20 cellular contexts compared by ENCODE assay signal in genomic region chr5:68015381-68015780, GRCh38.
DNase-seq lines count a peak whose midpoint lies in the region; ATAC-seq, FAIRE-seq and TF ChIP-seq lines count a peak whose summit lies in the region.
"Had no signal": no experiment of that assay in that cellular context is flagged by ENCODE, and none has a peak within 500 bp of the region (broad histone marks: within the 10 kb centered on the region; RNA-seq: fewer than 3 reads in every experiment).

No MANE protein-coding gene starts in this region.

- FAIRE-seq in frontal cortex (lab: Jason Lieb, UNC) = peak; percentile 23
- FAIRE-seq: H1 had no signal

- H3K9me3 Mint-ChIP-seq in neural crest cell = peaks cover 12% of the 10 kb centered on the region

- ATAC-seq in gastrocnemius medialis = no peak
- ATAC-seq: Right ventricle myocardium inferior had no signal

- H3K27ac Mint-ChIP-seq in neural crest cell (ENCODE audit: unreplicated experiment) = peak overlapping the region; percentile 36

- H3K4me1 Mint-ChIP-seq in neural crest cell = peaks cover 23% of the 10 kb centered on the region

- H3K4me3 ChIP-seq in left ventricle myocardium inferior = no peak overlapping the region
- H3K4me3 ChIP-seq in gastrocnemius medialis = no peak overlapping the region
- H3K4me3 ChIP-seq: Peyer's patch had no signal

- no peaks in the 10 kb centered on the region for H3K36me3 ChIP-seq in left ventricle myocardium inferior
- H3K36me3 ChIP-seq in gastrocnemius medialis = no peaks in the 10 kb centered on the region
- H3K36me3 ChIP-seq: Peyer's patch had no signal

- TF ChIP-seq CTCF in neural crest cell (conservative IDR thresholded peaks at IDR 0.05) (no peak), left ventricle myocardium inferior (IDR thresholded peaks at IDR 0.05; ENCODE audit: borderline replicate concordance) (no peak), gastrocnemius medialis (IDR thresholded peaks at IDR 0.05 in 4 of 5, conservative IDR thresholded peaks at IDR 0.05 in 1 of 5) (no peak)

- DNase-seq in frontal cortex (ENCODE audit: low spot score in 2 of 2) = no peak
- DNase-seq in neural crest cell (ENCODE audit: low read depth, low spot score) = no peak
- DNase-seq in substantia nigra (lab: John Stamatoyannopoulos, UW) = peak in 5 of 49 donors; percentile 4 to 44 (median 6)
- no peak for DNase-seq in left ventricle myocardium inferior
- DNase-seq in G401 (ENCODE audit: low spot score) = no peak
- no peak for DNase-seq in gastrocnemius medialis
- DNase-seq in dedifferentiated amniotic fluid mesenchymal stem cell (ENCODE audit: extremely low spot score) = no peak
- DNase-seq: EL, Karpas-422, MM.1S, NCI-H1105 treated with DMSO at 0.1 percent for 48 hours, NCI-H1694 treated with DMSO at 0.1 percent for 48 hours, NCI-H2107, NCI-H2227 treated with DMSO at 0.1 percent for 48 hours, NCI-H524 treated with DMSO at 0.1 percent for 48 hours, Peyer's patch had no signal

- H3K4me1 ChIP-seq in left ventricle myocardium inferior (no peaks in the 10 kb centered on the region), gastrocnemius medialis (no peaks in the 10 kb centered on the region)
- H3K4me1 ChIP-seq: Peyer's patch had no signal

- peaks cover under 1% of the 10 kb centered on the region for H3K36me3 Mint-ChIP-seq in neural crest cell (ENCODE audit: low read depth)
- H3K36me3 Mint-ChIP-seq: CD14-positive monocyte had no signal

- H3K27me3 ChIP-seq in left ventricle myocardium inferior (ENCODE audit: low read depth) (no peaks in the 10 kb centered on the region), gastrocnemius medialis (no peaks in the 10 kb centered on the region)
- H3K27me3 ChIP-seq: Peyer's patch had no signal

- H3K9me3 ChIP-seq in left ventricle myocardium inferior (replicated peaks) (no peaks in the 10 kb centered on the region), gastrocnemius medialis (no peaks in the 10 kb centered on the region)
- H3K9me3 ChIP-seq: Peyer's patch had no signal

- no peak overlapping the region for H3K4me3 Mint-ChIP-seq in neural crest cell
- H3K4me3 Mint-ChIP-seq: CD14-positive monocyte had no signal

- H3K27ac ChIP-seq in angular gyrus (ENCODE audit: low read depth, low read length) = peak overlapping the region; percentile 82
- peak overlapping the region; percentile 65 for H3K27ac ChIP-seq in substantia nigra (ENCODE audit: low read depth, low read length, poor library complexity, severe bottlenecking)
- H3K27ac ChIP-seq in left ventricle myocardium inferior (replicated peaks) = no peak overlapping the region
- no peak overlapping the region for H3K27ac ChIP-seq in gastrocnemius medialis
- H3K27ac ChIP-seq: Peyer's patch had no signal

- H3K27me3 Mint-ChIP-seq in neural crest cell (ENCODE audit: low read depth) = no peaks in the 10 kb centered on the region

- in situ Hi-C loops in G401 (cut with HindIII; ENCODE audit: low sequenced_read_pairs) = no loop called here
- in situ Hi-C loops in gastrocnemius medialis (cut with MboI; ENCODE audit: low sequenced_read_pairs in 4 of 4) = no loop called here

- TF ChIP-seq POLR2A in gastrocnemius medialis (IDR thresholded peaks at IDR 0.05) = no peak

- intact Hi-C loops in left ventricle myocardium inferior (cut with micrococcal nuclease) (no loop called here), gastrocnemius medialis (cut with DNase I; ENCODE audit: low total_unique reads) (no loop called here)

Comparison
In these comparisons a context has a peak if more than half of its experiments do, and no peak if none do; other contexts are left out.
1. H3K27ac ChIP-seq: peak in angular gyrus (single experiment) and substantia nigra (single experiment); none in left ventricle myocardium inferior (single experiment) and gastrocnemius medialis (0 of 4).